21 cellular contexts compared by ENCODE assay signal in the genomic region with DNA sequence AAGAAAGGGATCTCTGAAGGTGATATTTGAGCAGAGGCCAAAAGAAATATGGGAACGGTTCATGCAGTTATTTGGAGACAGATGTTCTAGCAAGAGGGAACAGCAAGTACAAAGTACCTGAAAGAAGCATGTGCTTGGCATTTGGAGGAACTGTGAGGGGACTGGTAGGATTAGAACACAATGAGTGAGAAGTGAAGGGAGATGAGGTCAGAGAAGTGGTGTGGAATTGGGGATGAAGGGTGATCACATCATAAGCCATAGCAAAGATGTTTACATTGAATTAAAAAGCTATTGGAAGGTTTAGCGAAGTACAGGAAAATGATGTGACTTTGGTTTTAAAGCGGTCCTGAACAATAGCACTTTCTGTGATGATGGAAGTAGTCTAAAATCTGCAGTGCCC.
"Had no signal": no experiment of that assay in that cellular context is flagged by ENCODE, and none has a peak within 500 bp of the region (broad histone marks: within the 10 kb centered on the region; RNA-seq: fewer than 3 reads in every experiment).

No MANE protein-coding gene starts in this region.

- H3K27ac ChIP-seq: KMS-11, SJSA1, SK-N-MC had no signal

- H3K36me3 ChIP-seq: SJSA1 had no signal

- H3K4me2 ChIP-seq: KMS-11 had no signal

- DNase-seq: Kasumi-1, MM.1S, NCI-H1092 treated with DMSO at 0.1 percent for 48 hours, NCI-H1436, NCI-H187, NCI-H2029, NCI-H2081 treated with DMSO at 0.1 percent for 48 hours, NCI-H2227 treated with DMSO at 0.1 percent for 48 hours, NCI-H526 treated with DMSO at 0.1 percent for 48 hours, NCI-H774, Right ventricle myocardium superior, RPMI8226, SIG-M5, SW 1271, T-cell had no signal

- H3K4me3 ChIP-seq: K562, SJSA1, SK-N-MC had no signal

- H3K4me3 Mint-ChIP-seq: IgD-negative memory B cell; T-cell; T-helper 1 cell treated with Interleukin-12 subunit alpha and Interleukin-12 subunit beta and Interleukin-4 antibody, amounts not matched to agents 30 μg/mL and 1 μg/mL, for 36 hours had no signal

- H3K9ac ChIP-seq: KMS-11 had no signal

- ATAC-seq: K562, T-cell had no signal

- H3K9me3 ChIP-seq: SJSA1 had no signal

- H3K27me3 ChIP-seq: SJSA1 had no signal

- H3K9me3 Mint-ChIP-seq: IgD-negative memory B cell; T-helper 1 cell treated with Interleukin-12 subunit alpha and Interleukin-12 subunit beta and Interleukin-4 antibody, amounts not matched to agents 30 μg/mL and 1 μg/mL, for 36 hours had no signal

- H3K4me1 Mint-ChIP-seq: IgD-negative memory B cell, T-cell had no signal

- FAIRE-seq: K562 had no signal

- H3K4me1 ChIP-seq: SJSA1 had no signal

- H3K27ac Mint-ChIP-seq: IgD-negative memory B cell; T-cell; T-helper 1 cell treated with Interleukin-12 subunit alpha and Interleukin-12 subunit beta and Interleukin-4 antibody, amounts not matched to agents 30 μg/mL and 1 μg/mL, for 36 hours had no signal

- H3K27me3 Mint-ChIP-seq: IgD-negative memory B cell, T-cell had no signal
